ENCODE assay signal across 21 cellular contexts in the genomic region with DNA sequence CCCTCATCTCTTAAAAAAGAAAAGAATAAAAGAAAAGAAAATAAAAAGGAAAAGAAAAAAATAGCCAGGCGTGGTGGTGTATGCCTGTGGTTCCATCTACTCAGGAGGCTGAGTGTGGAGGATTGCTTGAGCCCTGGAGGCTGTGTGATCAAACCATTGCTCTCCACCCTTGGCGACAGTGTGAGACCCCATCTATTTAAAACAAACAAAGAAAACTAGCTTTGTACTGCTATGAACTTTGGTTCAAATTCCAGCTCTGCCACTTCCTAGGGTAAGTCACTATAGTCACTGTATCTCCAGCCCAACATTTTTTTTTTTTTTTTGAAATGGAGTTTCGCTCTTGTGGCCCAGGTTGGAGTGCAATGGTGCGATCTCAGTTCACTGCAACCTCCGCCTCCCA. TPM values are rescaled to one million over a fixed set of nuclear protein-coding genes. Genes with fewer than 3 reads are reported as not detected.
DNase-seq lines count a peak whose midpoint lies in the region; ATAC-seq, FAIRE-seq and TF ChIP-seq lines count a peak whose summit lies in the region.
"Had no signal": no experiment of that assay in that cellular context is flagged by ENCODE, and none has a peak within 500 bp of the region (broad histone marks: within the 10 kb centered on the region; RNA-seq: fewer than 3 reads in every experiment).

No MANE protein-coding gene starts in this region.

- peaks cover 3% of the 10 kb centered on the region for H3K9me3 Mint-ChIP-seq in activated CD4-positive, alpha-beta T cell treated with anti-CD3 and anti-CD28 coated beads, Interleukin-2, amount 10 ng/mL, durations not matched to agents 7 days and 5 days
- peaks cover 0 to 3% (median 0%) of the 10 kb centered on the region in 5 donors for H3K9me3 Mint-ChIP-seq in CD8-positive, alpha-beta memory T cell
- H3K9me3 Mint-ChIP-seq in activated T-helper 1 cell treated with anti-CD3 and anti-CD28 coated beads, Interleukin-12 subunit alpha, Interleukin-12 subunit beta, Interleukin-2, Interleukin-4 antibody, amounts not matched to agents 30 ng/mL and 10 ng/mL and 1 ng/mL, durations not matched to agents 14 hours and 24 hours and 36 hours: peaks cover 4% of the 10 kb centered on the region
- H3K9me3 Mint-ChIP-seq in natural killer cell treated with Interleukin-12 subunit alpha and Interleukin-12 subunit beta and Interleukin-15 and Interleukin-18, amount 100 ng/mL, for 72 hours: peaks cover 3% of the 10 kb centered on the region
- H3K9me3 Mint-ChIP-seq: HFFc6 had no signal

- peaks cover 64% of the 10 kb centered on the region for H3K4me1 Mint-ChIP-seq in activated CD4-positive, alpha-beta T cell treated with anti-CD3 and anti-CD28 coated beads, Interleukin-2, amount 10 ng/mL, durations not matched to agents 7 days and 5 days
- H3K4me1 Mint-ChIP-seq in CD8-positive, alpha-beta memory T cell: peaks cover 41 to 50% (median 42%) of the 10 kb centered on the region in 3 donors
- H3K4me1 Mint-ChIP-seq in activated T-helper 1 cell treated with anti-CD3 and anti-CD28 coated beads, Interleukin-12 subunit alpha, Interleukin-12 subunit beta, Interleukin-2, Interleukin-4 antibody, amounts not matched to agents 30 ng/mL and 10 ng/mL and 1 ng/mL, durations not matched to agents 14 hours and 24 hours and 36 hours (ENCODE audit: low read depth): peaks cover 44% of the 10 kb centered on the region
- H3K4me1 Mint-ChIP-seq in natural killer cell treated with Interleukin-12 subunit alpha and Interleukin-12 subunit beta and Interleukin-15 and Interleukin-18, amount 100 ng/mL, for 72 hours (ENCODE audit: low read depth in 2 of 2): peaks cover 31 to 40% of the 10 kb centered on the region in 2 donors

- H3K36me3 ChIP-seq in CD8-positive, alpha-beta memory T cell (ENCODE audit: insufficient read depth, low read length): no peaks in the 10 kb centered on the region

- DNase-seq in activated CD4-positive, alpha-beta T cell treated with anti-CD3 and anti-CD28 coated beads, Interleukin-2, amount 10 ng/mL, durations not matched to agents 7 days and 5 days: no peak
- no peak for DNase-seq in activated CD4-positive, alpha-beta T cell treated with anti-CD3 and anti-CD28 coated beads for 1 hour
- DNase-seq in CD8-positive, alpha-beta memory T cell: no peak
- DNase-seq in activated T-helper 1 cell treated with anti-CD3 and anti-CD28 coated beads, Interleukin-12 subunit alpha, Interleukin-12 subunit beta, Interleukin-2, Interleukin-4 antibody, amounts not matched to agents 30 ng/mL and 10 ng/mL and 1 ng/mL, durations not matched to agents 14 hours and 24 hours and 36 hours (ENCODE audit: low spot score): no peak
- DNase-seq in natural killer cell treated with Interleukin-12 subunit alpha and Interleukin-12 subunit beta and Interleukin-15 and Interleukin-18, amount 100 ng/mL, for 72 hours (ENCODE audit: low spot score): no peak
- DNase-seq in frontal cortex (ENCODE audit: low spot score in 2 of 2) (no peak), GM20000 (ENCODE audit: low spot score) (no peak)
- DNase-seq in stimulated activated CD4-positive, alpha-beta T cell treated with anti-CD3 and anti-CD28 coated beads, Interleukin-4, amount 100 ng/mL, for 24 hours: no peak
- DNase-seq: DMS79; HFFc6; Karpas-422; NCI-H1105 treated with DMSO at 0.1 percent for 48 hours; NCI-H2029 treated with DMSO at 0.1 percent for 48 hours; NCI-H226; NCI-H510A treated with DMSO at 0.1 percent for 48 hours; NCI-H774; NK-92 treated with Interleukin-12 subunit alpha and Interleukin-12 subunit beta, amount 100 ng/mL, for 24 hours had no signal

- no peak for FAIRE-seq in frontal cortex (lab: Jason Lieb, UNC)
- FAIRE-seq: A204.1, GM19239 had no signal

- no peak for TF ChIP-seq CTCF in GM20000 (IDR thresholded peaks at IDR 0.05; ENCODE audit: extremely low read depth, missing control alignments)

- intact Hi-C loops in activated T-helper 1 cell treated with anti-CD3 and anti-CD28 coated beads, Interleukin-12 subunit alpha, Interleukin-12 subunit beta, Interleukin-2, Interleukin-4 antibody, amounts not matched to agents 30 ng/mL and 10 ng/mL and 1 ng/mL, durations not matched to agents 14 hours and 24 hours and 36 hours (cut with micrococcal nuclease): no loop called here

- H3K27me3 Mint-ChIP-seq in activated CD4-positive, alpha-beta T cell treated with anti-CD3 and anti-CD28 coated beads, Interleukin-2, amount 10 ng/mL, durations not matched to agents 7 days and 5 days: no peaks in the 10 kb centered on the region
- no peaks in the 10 kb centered on the region for H3K27me3 Mint-ChIP-seq in CD8-positive, alpha-beta memory T cell
- H3K27me3 Mint-ChIP-seq in activated T-helper 1 cell treated with anti-CD3 and anti-CD28 coated beads, Interleukin-12 subunit alpha, Interleukin-12 subunit beta, Interleukin-2, Interleukin-4 antibody, amounts not matched to agents 30 ng/mL and 10 ng/mL and 1 ng/mL, durations not matched to agents 14 hours and 24 hours and 36 hours (ENCODE audit: insufficient read depth): no peaks in the 10 kb centered on the region
- no peaks in the 10 kb centered on the region for H3K27me3 Mint-ChIP-seq in natural killer cell treated with Interleukin-12 subunit alpha and Interleukin-12 subunit beta and Interleukin-15 and Interleukin-18, amount 100 ng/mL, for 72 hours
- H3K27me3 Mint-ChIP-seq: B cell had no signal

- POLR2A ChIA-PET in activated CD4-positive, alpha-beta T cell treated with anti-CD3 and anti-CD28 coated beads, Interleukin-2, amount 10 ng/mL, durations not matched to agents 7 days and 5 days (lab: Charles Lee): interaction anchor here (0.6 to 2.6 kb wide), 2 partner anchors 26 to 196 kb away, joined by 7 to 11 read pairs; no protein-coding TSS in a partner anchor
- POLR2A ChIA-PET in CD8-positive, alpha-beta memory T cell (lab: Charles Lee): interaction anchor here (0.6 to 3.2 kb wide), 2 partner anchors 25 to 229 kb away, joined by 3 to 42 read pairs; no protein-coding TSS in a partner anchor

- H3K27ac ChIP-seq in CD8-positive, alpha-beta memory T cell (ENCODE audit: low read depth, low read length): no peak overlapping the region

- CTCF ChIA-PET in activated CD4-positive, alpha-beta T cell treated with anti-CD3 and anti-CD28 coated beads, Interleukin-2, amount 10 ng/mL, durations not matched to agents 7 days and 5 days (lab: Charles Lee): interaction anchor here (0.6 to 4.0 kb wide), 18 partner anchors 8 to 61 kb away, joined by 3 to 46 read pairs (median 6); no protein-coding TSS in a partner anchor
- CTCF ChIA-PET in CD8-positive, alpha-beta memory T cell (lab: Charles Lee): interaction anchor here (1.1 to 5.9 kb wide), 9 partner anchors 9 to 95 kb away, joined by 3 to 88 read pairs (median 11); a partner anchor contains a TSS

- no peaks in the 10 kb centered on the region for H3K9me3 ChIP-seq in CD8-positive, alpha-beta memory T cell (ENCODE audit: low read length)

- no peak for ATAC-seq in natural killer cell treated with Interleukin-12 subunit alpha and Interleukin-12 subunit beta and Interleukin-15 and Interleukin-18, amount 100 ng/mL, for 72 hours

- no peak overlapping the region for H3K4me3 ChIP-seq in CD8-positive, alpha-beta memory T cell (ENCODE audit: low read length)

- peak overlapping the region; percentile 54 for H3K27ac Mint-ChIP-seq in activated CD4-positive, alpha-beta T cell treated with anti-CD3 and anti-CD28 coated beads, Interleukin-2, amount 10 ng/mL, durations not matched to agents 7 days and 5 days
- H3K27ac Mint-ChIP-seq in CD8-positive, alpha-beta memory T cell: peak overlapping the region in 5 of 8 donors; percentile 29 to 83 (median 58)
- H3K27ac Mint-ChIP-seq in activated T-helper 1 cell treated with anti-CD3 and anti-CD28 coated beads, Interleukin-12 subunit alpha, Interleukin-12 subunit beta, Interleukin-2, Interleukin-4 antibody, amounts not matched to agents 30 ng/mL and 10 ng/mL and 1 ng/mL, durations not matched to agents 14 hours and 24 hours and 36 hours: peak overlapping the region; percentile 67
- peak overlapping the region; percentile 71 to 84 for H3K27ac Mint-ChIP-seq in natural killer cell treated with Interleukin-12 subunit alpha and Interleukin-12 subunit beta and Interleukin-15 and Interleukin-18, amount 100 ng/mL, for 72 hours
- H3K27ac Mint-ChIP-seq: HFFc6 had no signal

- H3K4me3 Mint-ChIP-seq in activated CD4-positive, alpha-beta T cell treated with anti-CD3 and anti-CD28 coated beads, Interleukin-2, amount 10 ng/mL, durations not matched to agents 7 days and 5 days: no peak overlapping the region
- peak overlapping the region in 4 of 7 donors; percentile 5 to 84 (median 63) for H3K4me3 Mint-ChIP-seq in CD8-positive, alpha-beta memory T cell
- H3K4me3 Mint-ChIP-seq in activated T-helper 1 cell treated with anti-CD3 and anti-CD28 coated beads, Interleukin-12 subunit alpha, Interleukin-12 subunit beta, Interleukin-2, Interleukin-4 antibody, amounts not matched to agents 30 ng/mL and 10 ng/mL and 1 ng/mL, durations not matched to agents 14 hours and 24 hours and 36 hours: peak overlapping the region; percentile 69
- H3K4me3 Mint-ChIP-seq in natural killer cell treated with Interleukin-12 subunit alpha and Interleukin-12 subunit beta and Interleukin-15 and Interleukin-18, amount 100 ng/mL, for 72 hours: no peak overlapping the region
- H3K4me3 Mint-ChIP-seq: CD14-positive monocyte had no signal

- peaks cover 6% of the 10 kb centered on the region for H3K36me3 Mint-ChIP-seq in activated CD4-positive, alpha-beta T cell treated with anti-CD3 and anti-CD28 coated beads, Interleukin-2, amount 10 ng/mL, durations not matched to agents 7 days and 5 days (ENCODE audit: low read depth)
- H3K36me3 Mint-ChIP-seq in CD8-positive, alpha-beta memory T cell: peaks cover 0 to 4% (median 4%) of the 10 kb centered on the region in 3 donors
- H3K36me3 Mint-ChIP-seq in activated T-helper 1 cell treated with anti-CD3 and anti-CD28 coated beads, Interleukin-12 subunit alpha, Interleukin-12 subunit beta, Interleukin-2, Interleukin-4 antibody, amounts not matched to agents 30 ng/mL and 10 ng/mL and 1 ng/mL, durations not matched to agents 14 hours and 24 hours and 36 hours (ENCODE audit: low read depth): no peaks in the 10 kb centered on the region
- peaks cover 5% of the 10 kb centered on the region for H3K36me3 Mint-ChIP-seq in natural killer cell treated with Interleukin-12 subunit alpha and Interleukin-12 subunit beta and Interleukin-15 and Interleukin-18, amount 100 ng/mL, for 72 hours
- H3K36me3 Mint-ChIP-seq: CD14-positive monocyte had no signal

- peaks cover 40% of the 10 kb centered on the region for H3K4me1 ChIP-seq in CD8-positive, alpha-beta memory T cell (ENCODE audit: insufficient read depth, low read length)

- H3K27me3 ChIP-seq in CD8-positive, alpha-beta memory T cell (ENCODE audit: insufficient read depth, low read length, poor library complexity, severe bottlenecking): no peaks in the 10 kb centered on the region

RNA-seq across cellular contexts. Expression of a gene that starts 4.2 kb away (rescaled TPM):
- total RNA-seq in activated CD4-positive, alpha-beta T cell treated with anti-CD3 and anti-CD28 coated beads, Interleukin-2, amount 10 ng/mL, durations not matched to agents 7 days and 5 days: under 1 TPM; 0.22 to 0.31 TPM
- total RNA-seq in CD8-positive, alpha-beta memory T cell: under 1 TPM in 1 of 2 experiments, not detected in 1; 0.33 TPM
- polyA plus RNA-seq in CD8-positive, alpha-beta memory T cell: not detected
- total RNA-seq in activated T-helper 1 cell treated with anti-CD3 and anti-CD28 coated beads, Interleukin-12 subunit alpha, Interleukin-12 subunit beta, Interleukin-2, Interleukin-4 antibody, amounts not matched to agents 30 ng/mL and 10 ng/mL and 1 ng/mL, durations not matched to agents 14 hours and 24 hours and 36 hours: 0.23 and 0.29 TPM in 2 replicates
- total RNA-seq in natural killer cell treated with Interleukin-12 subunit alpha and Interleukin-12 subunit beta and Interleukin-15 and Interleukin-18, amount 100 ng/mL, for 72 hours: under 1 TPM; 0.17 to 0.36 TPM
- 0.41 TPM for total RNA-seq in frontal cortex
- polyA plus RNA-seq: CD14-positive monocyte had no signal

RNA-seq across cellular contexts. Expression of a gene that starts 6.7 kb away (rescaled TPM):
- total RNA-seq in activated CD4-positive, alpha-beta T cell treated with anti-CD3 and anti-CD28 coated beads, Interleukin-2, amount 10 ng/mL, durations not matched to agents 7 days and 5 days: 10 to 100 TPM; 21.8 to 22.1 TPM
- 10 to 100 TPM; 31.7 to 35.0 TPM for total RNA-seq in CD8-positive, alpha-beta memory T cell
- 52.3 TPM for polyA plus RNA-seq in CD8-positive, alpha-beta memory T cell
- total RNA-seq in activated T-helper 1 cell treated with anti-CD3 and anti-CD28 coated beads, Interleukin-12 subunit alpha, Interleukin-12 subunit beta, Interleukin-2, Interleukin-4 antibody, amounts not matched to agents 30 ng/mL and 10 ng/mL and 1 ng/mL, durations not matched to agents 14 hours and 24 hours and 36 hours: 23.1 and 25.3 TPM in 2 replicates
- 10 to 100 TPM; 35.3 to 65.0 TPM for total RNA-seq in natural killer cell treated with Interleukin-12 subunit alpha and Interleukin-12 subunit beta and Interleukin-15 and Interleukin-18, amount 100 ng/mL, for 72 hours
- total RNA-seq in frontal cortex: 41.6 TPM

RNA-seq across cellular contexts. Expression of a gene that starts 22.8 kb away (rescaled TPM):
- total RNA-seq in activated CD4-positive, alpha-beta T cell treated with anti-CD3 and anti-CD28 coated beads, Interleukin-2, amount 10 ng/mL, durations not matched to agents 7 days and 5 days: 10 to 100 TPM; 21.7 to 22.4 TPM
- 10 to 100 TPM; 28.7 to 29.2 TPM for total RNA-seq in CD8-positive, alpha-beta memory T cell
- polyA plus RNA-seq in CD8-positive, alpha-beta memory T cell: 0.25 TPM
- total RNA-seq in activated T-helper 1 cell treated with anti-CD3 and anti-CD28 coated beads, Interleukin-12 subunit alpha, Interleukin-12 subunit beta, Interleukin-2, Interleukin-4 antibody, amounts not matched to agents 30 ng/mL and 10 ng/mL and 1 ng/mL, durations not matched to agents 14 hours and 24 hours and 36 hours: 32.7 and 33.2 TPM in 2 replicates
- 10 to 100 TPM; 22.8 to 42.0 TPM for total RNA-seq in natural killer cell treated with Interleukin-12 subunit alpha and Interleukin-12 subunit beta and Interleukin-15 and Interleukin-18, amount 100 ng/mL, for 72 hours
- total RNA-seq in frontal cortex: 66.4 TPM

RNA-seq across cellular contexts. Expression of a gene that starts 48.3 kb away (rescaled TPM):
- total RNA-seq in activated CD4-positive, alpha-beta T cell treated with anti-CD3 and anti-CD28 coated beads, Interleukin-2, amount 10 ng/mL, durations not matched to agents 7 days and 5 days: 10 to 100 TPM; 18.4 to 19.0 TPM
- total RNA-seq in CD8-positive, alpha-beta memory T cell: 1 to 10 TPM; 8.5 to 8.8 TPM
- polyA plus RNA-seq in CD8-positive, alpha-beta memory T cell: 25.8 TPM
- total RNA-seq in activated T-helper 1 cell treated with anti-CD3 and anti-CD28 coated beads, Interleukin-12 subunit alpha, Interleukin-12 subunit beta, Interleukin-2, Interleukin-4 antibody, amounts not matched to agents 30 ng/mL and 10 ng/mL and 1 ng/mL, durations not matched to agents 14 hours and 24 hours and 36 hours: 11.1 and 11.5 TPM in 2 replicates
- total RNA-seq in natural killer cell treated with Interleukin-12 subunit alpha and Interleukin-12 subunit beta and Interleukin-15 and Interleukin-18, amount 100 ng/mL, for 72 hours: 10 to 100 TPM in 1 of 2 donors, 1 to 10 TPM in 1; 7.4 to 16.8 TPM
- total RNA-seq in frontal cortex: 4.1 TPM

RNA-seq across cellular contexts. Expression of a gene that starts 57.0 kb away (rescaled TPM):
- 10 to 100 TPM; 26.5 to 26.6 TPM for total RNA-seq in activated CD4-positive, alpha-beta T cell treated with anti-CD3 and anti-CD28 coated beads, Interleukin-2, amount 10 ng/mL, durations not matched to agents 7 days and 5 days
- total RNA-seq in CD8-positive, alpha-beta memory T cell: 10 to 100 TPM; 24.7 to 28.8 TPM
- polyA plus RNA-seq in CD8-positive, alpha-beta memory T cell: 2.6 TPM
- 34.0 and 38.8 TPM in 2 replicates for total RNA-seq in activated T-helper 1 cell treated with anti-CD3 and anti-CD28 coated beads, Interleukin-12 subunit alpha, Interleukin-12 subunit beta, Interleukin-2, Interleukin-4 antibody, amounts not matched to agents 30 ng/mL and 10 ng/mL and 1 ng/mL, durations not matched to agents 14 hours and 24 hours and 36 hours
- total RNA-seq in natural killer cell treated with Interleukin-12 subunit alpha and Interleukin-12 subunit beta and Interleukin-15 and Interleukin-18, amount 100 ng/mL, for 72 hours: 10 to 100 TPM; 27.5 to 40.0 TPM
- total RNA-seq in frontal cortex: 1.6 TPM

Comparison
In these comparisons a context has a peak if more than half of its experiments do, and no peak if none do; other contexts are left out.
1. H3K4me3 Mint-ChIP-seq: peak in CD8-positive, alpha-beta memory T cell (4 of 7) and activated T-helper 1 cell treated with anti-CD3 and anti-CD28 coated beads, Interleukin-12 subunit alpha, Interleukin-12 subunit beta, Interleukin-2, Interleukin-4 antibody, amounts not matched to agents 30 ng/mL and 10 ng/mL and 1 ng/mL, durations not matched to agents 14 hours and 24 hours and 36 hours (single experiment); none in activated CD4-positive, alpha-beta T cell treated with anti-CD3 and anti-CD28 coated beads, Interleukin-2, amount 10 ng/mL, durations not matched to agents 7 days and 5 days (single experiment) and natural killer cell treated with Interleukin-12 subunit alpha and Interleukin-12 subunit beta and Interleukin-15 and Interleukin-18, amount 100 ng/mL, for 72 hours (single experiment).
2. Peak in every context shown above with its lines, with median percentiles within 50 percentile points of each other: H3K27ac Mint-ChIP-seq.